ENCODE assay signal across 20 cellular contexts in genomic region chr2:48221846-48222516, GRCh38.
DNase-seq lines count a peak whose midpoint lies in the region; ATAC-seq and TF ChIP-seq lines count a peak whose summit lies in the region.
"Had no signal": no experiment of that assay in that cellular context is flagged by ENCODE, and none has a peak within 500 bp of the region (broad histone marks: within the 10 kb centered on the region; RNA-seq: fewer than 3 reads in every experiment).

No MANE protein-coding gene starts in this region.

- no peaks in the 10 kb centered on the region for H3K4me1 ChIP-seq in foreskin keratinocyte
- H3K4me1 ChIP-seq: adrenal gland, sigmoid colon had no signal

- no peak overlapping the region for H3K27ac ChIP-seq in foreskin keratinocyte
- H3K27ac ChIP-seq: adrenal gland, sigmoid colon had no signal

- H3K27me3 ChIP-seq in foreskin keratinocyte: no peaks in the 10 kb centered on the region
- H3K27me3 ChIP-seq: adrenal gland, sigmoid colon had no signal

- ATAC-seq in foreskin keratinocyte: peak; percentile 81
- ATAC-seq in GM18502 (IDR thresholded peaks at IDR 0.05; ENCODE audit: poor library complexity, unreplicated experiment): no peak
- no peak for ATAC-seq in GM19397 (IDR thresholded peaks at IDR 0.05; ENCODE audit: unreplicated experiment)

- TF ChIP-seq CTCF in foreskin keratinocyte (conservative IDR thresholded peaks at IDR 0.05): no peak

- DNase-seq in A172 (ENCODE audit: low spot score) (peak; percentile 10), HT-29 (ENCODE audit: low spot score) (peak; percentile 13), RKO (ENCODE audit: low spot score) (peak; percentile 51), foreskin keratinocyte (peak; percentile 31 to 53), AG08395 (ENCODE audit: low spot score) (no peak), epidermal melanocyte (ENCODE audit: insufficient read length, low spot score) (no peak)
- DNase-seq: activated CD4-positive, CD25-positive, alpha-beta regulatory T cell treated with anti-CD3 and anti-CD28 coated beads, Interleukin-2, amount 50 U/mL, for 72 hours; activated effector memory CD4-positive, alpha-beta T cell treated with anti-CD3 and anti-CD28 coated beads, Interleukin-2, amount 50 U/mL, for 16 hours; adrenal gland; CD8-positive, alpha-beta memory T cell; EL; endodermal cell; foreskin melanocyte; nucleus accumbens; SHP77 treated with DMSO at 0.1 percent for 48 hours; sigmoid colon; stimulated activated CD4-positive, alpha-beta T cell treated with anti-CD3 and anti-CD28 coated beads, Interleukin-2, amount 100 ng/mL, for 24 hours; T-helper 2 cell had no signal

Comparison
In these comparisons a context has a peak if more than half of its experiments do, and no peak if none do; other contexts are left out.
1. DNase-seq: peak in A172 (single experiment), HT-29 (single experiment), RKO (single experiment) and foreskin keratinocyte (2 of 2); none in AG08395 (single experiment) and epidermal melanocyte (single experiment).